Comparison of ENCODE assay signal across 14 cellular contexts in the genomic region with DNA sequence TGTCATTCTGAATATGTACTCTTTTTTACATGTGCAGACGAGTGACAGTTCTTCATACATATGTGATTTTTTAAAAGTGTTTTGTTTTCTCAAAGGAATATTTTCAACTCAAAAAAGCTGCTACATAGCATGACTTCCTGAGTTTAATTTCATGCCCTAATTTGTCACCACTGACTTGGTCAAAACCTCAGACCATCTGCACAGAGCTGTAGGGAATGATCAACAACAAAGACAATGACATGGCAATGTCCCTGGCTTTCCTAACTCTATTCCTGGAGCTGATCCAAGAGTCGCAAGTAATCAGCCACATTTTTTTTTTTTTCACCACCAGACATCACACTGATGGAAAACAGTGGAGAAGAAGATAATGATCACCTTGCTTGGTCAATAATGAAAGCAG.
DNase-seq lines count a peak whose midpoint lies in the region; ATAC-seq lines count a peak whose summit lies in the region.
"Had no signal": no experiment of that assay in that cellular context is flagged by ENCODE, and none has a peak within 500 bp of the region (broad histone marks: within the 10 kb centered on the region; RNA-seq: fewer than 3 reads in every experiment).

No MANE protein-coding gene starts in this region.

- in situ Hi-C loops in G401 (cut with HindIII; ENCODE audit: low sequenced_read_pairs): no loop called here

- no peaks in the 10 kb centered on the region for H3K36me3 ChIP-seq in BLaER1

- H3K4me2 ChIP-seq in BLaER1: peak overlapping the region; percentile 66

- H3K9me3 ChIP-seq in BLaER1: no peaks in the 10 kb centered on the region

- no peak overlapping the region for H3K9ac ChIP-seq in BLaER1
- H3K9ac ChIP-seq: GM23248 had no signal

- ATAC-seq in GM21723 (IDR thresholded peaks at IDR 0.05; ENCODE audit: unreplicated experiment): no peak
- ATAC-seq: activated CD8-positive, alpha-beta T cell treated with anti-CD3 and anti-CD28 coated beads for 36 hours; activated T-helper 17 cell treated with anti-CD3 and anti-CD28 coated beads, Interleukin-2, amount 50 U/mL, for 72 hours; foreskin keratinocyte; left lobe of liver had no signal

- DNase-seq in G401 (ENCODE audit: low spot score) (peak; percentile 21), NCI-H748 treated with DMSO at 0.1 percent for 48 hours (lab: John Stamatoyannopoulos, UW) (peak; percentile 68), cerebellum (ENCODE audit: low spot score) (peak; percentile 2), SW480 (ENCODE audit: low spot score) (no peak)
- no peak for DNase-seq in activated CD4-positive, CD25-positive, alpha-beta regulatory T cell treated with anti-CD3 and anti-CD28 coated beads, Interleukin-2, amount 50 U/mL, for 72 hours
- DNase-seq in stimulated activated CD4-positive, alpha-beta T cell treated with anti-CD3 and anti-CD28 coated beads, Interleukin-4, amount 100 ng/mL, for 24 hours: no peak
- DNase-seq: activated CD8-positive, alpha-beta T cell treated with anti-CD3 and anti-CD28 coated beads for 36 hours; foreskin keratinocyte; GM23248; naive thymus-derived CD4-positive, alpha-beta T cell had no signal

- peak overlapping the region; percentile 18; the same call in 1 of the 2 replicates for H3K27ac ChIP-seq in BLaER1
- H3K27ac ChIP-seq: foreskin keratinocyte, GM23248 had no signal

- H3K4me3 ChIP-seq in BLaER1: no peak overlapping the region
- H3K4me3 ChIP-seq: GM23248 had no signal

- no peaks in the 10 kb centered on the region for H3K27me3 ChIP-seq in BLaER1
- H3K27me3 ChIP-seq: foreskin keratinocyte had no signal

- H4K20me1 ChIP-seq in BLaER1: no peaks in the 10 kb centered on the region

- H3K4me1 ChIP-seq in BLaER1: peaks cover 24% of the 10 kb centered on the region
- H3K4me1 ChIP-seq: foreskin keratinocyte had no signal

Comparison
In these comparisons a context has a peak if more than half of its experiments do, and no peak if none do; other contexts are left out.
1. DNase-seq: peak in G401 (single experiment), NCI-H748 treated with DMSO at 0.1 percent for 48 hours (single experiment) and cerebellum (single experiment); none in SW480 (single experiment), activated CD4-positive, CD25-positive, alpha-beta regulatory T cell treated with anti-CD3 and anti-CD28 coated beads, Interleukin-2, amount 50 U/mL, for 72 hours (single experiment) and stimulated activated CD4-positive, alpha-beta T cell treated with anti-CD3 and anti-CD28 coated beads, Interleukin-4, amount 100 ng/mL, for 24 hours (single experiment).